In the genomic region with DNA sequence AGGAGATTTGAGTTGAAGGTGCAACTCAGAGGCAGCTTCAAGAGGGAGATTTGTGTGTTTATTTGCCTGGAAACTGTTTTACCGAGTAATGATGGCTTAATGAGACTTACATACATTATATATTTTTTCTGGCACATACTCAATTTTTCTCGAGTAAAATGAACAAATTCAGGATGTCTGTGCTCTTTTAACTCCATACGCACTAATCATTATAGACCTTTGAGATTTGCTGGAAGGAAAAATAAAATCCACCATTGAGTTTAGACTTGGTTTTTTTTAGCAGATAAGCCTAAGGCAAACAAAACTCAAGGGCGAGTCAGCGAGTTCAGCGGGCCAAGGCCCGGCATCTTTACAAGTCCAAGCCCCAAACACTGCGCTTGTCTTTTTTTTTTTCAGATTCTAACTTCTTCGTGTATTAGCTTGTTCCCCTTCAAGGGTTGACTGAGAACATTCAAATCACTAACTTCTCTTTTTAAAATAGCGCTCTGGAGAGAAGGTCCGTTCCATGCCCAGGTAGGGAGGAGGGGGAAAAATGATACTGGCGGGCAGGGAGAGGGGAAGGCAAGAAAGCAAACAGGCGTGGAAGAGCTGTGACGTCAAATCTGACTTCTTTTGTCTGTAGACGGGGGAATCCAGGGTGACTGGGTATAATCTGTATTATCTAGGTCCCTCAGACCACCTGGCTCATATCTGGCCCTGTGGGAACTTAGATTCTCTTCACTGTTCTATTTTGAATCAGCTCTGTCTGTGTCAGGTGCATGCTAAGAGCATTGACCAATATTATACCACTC, we compare ENCODE assay signal across 1 cellular context.
TF ChIP-seq lines count a peak whose summit lies in the region.

No MANE protein-coding gene starts in this region.

TF ChIP-seq in HepG2, 621 proteins besides CTCF, POLR2A, EP300 and RAD21 (continued from another document and continues in another):
- TF ChIP-seq, protein P1, sequence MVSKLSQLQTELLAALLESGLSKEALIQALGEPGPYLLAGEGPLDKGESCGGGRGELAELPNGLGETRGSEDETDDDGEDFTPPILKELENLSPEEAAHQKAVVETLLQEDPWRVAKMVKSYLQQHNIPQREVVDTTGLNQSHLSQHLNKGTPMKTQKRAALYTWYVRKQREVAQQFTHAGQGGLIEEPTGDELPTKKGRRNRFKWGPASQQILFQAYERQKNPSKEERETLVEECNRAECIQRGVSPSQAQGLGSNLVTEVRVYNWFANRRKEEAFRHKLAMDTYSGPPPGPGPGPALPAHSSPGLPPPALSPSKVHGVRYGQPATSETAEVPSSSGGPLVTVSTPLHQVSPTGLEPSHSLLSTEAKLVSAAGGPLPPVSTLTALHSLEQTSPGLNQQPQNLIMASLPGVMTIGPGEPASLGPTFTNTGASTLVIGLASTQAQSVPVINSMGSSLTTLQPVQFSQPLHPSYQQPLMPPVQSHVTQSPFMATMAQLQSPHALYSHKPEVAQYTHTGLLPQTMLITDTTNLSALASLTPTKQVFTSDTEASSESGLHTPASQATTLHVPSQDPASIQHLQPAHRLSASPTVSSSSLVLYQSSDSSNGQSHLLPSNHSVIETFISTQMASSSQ (IDR thresholded peaks at IDR 0.05; ENCODE audit: low read depth), result no peak
- TF ChIP-seq, protein P1 (CRISPR knock-in tag; IDR thresholded peaks at IDR 0.05; ENCODE audit: borderline replicate concordance), result peak; percentile 49; the same call in 1 of the 2 replicates
- TF ChIP-seq ZBTB42 (CRISPR knock-in tag; IDR thresholded peaks at IDR 0.05), result no peak
- no peak for TF ChIP-seq ZNF577 (CRISPR knock-in tag; IDR thresholded peaks at IDR 0.05; ENCODE audit: borderline replicate concordance, low read depth)
- TF ChIP-seq MIER2 (CRISPR knock-in tag; IDR thresholded peaks at IDR 0.05), result no peak
- peak; percentile 42 for TF ChIP-seq FOSL2 (CRISPR knock-in tag; IDR thresholded peaks at IDR 0.05)
- TF ChIP-seq, protein P2, sequence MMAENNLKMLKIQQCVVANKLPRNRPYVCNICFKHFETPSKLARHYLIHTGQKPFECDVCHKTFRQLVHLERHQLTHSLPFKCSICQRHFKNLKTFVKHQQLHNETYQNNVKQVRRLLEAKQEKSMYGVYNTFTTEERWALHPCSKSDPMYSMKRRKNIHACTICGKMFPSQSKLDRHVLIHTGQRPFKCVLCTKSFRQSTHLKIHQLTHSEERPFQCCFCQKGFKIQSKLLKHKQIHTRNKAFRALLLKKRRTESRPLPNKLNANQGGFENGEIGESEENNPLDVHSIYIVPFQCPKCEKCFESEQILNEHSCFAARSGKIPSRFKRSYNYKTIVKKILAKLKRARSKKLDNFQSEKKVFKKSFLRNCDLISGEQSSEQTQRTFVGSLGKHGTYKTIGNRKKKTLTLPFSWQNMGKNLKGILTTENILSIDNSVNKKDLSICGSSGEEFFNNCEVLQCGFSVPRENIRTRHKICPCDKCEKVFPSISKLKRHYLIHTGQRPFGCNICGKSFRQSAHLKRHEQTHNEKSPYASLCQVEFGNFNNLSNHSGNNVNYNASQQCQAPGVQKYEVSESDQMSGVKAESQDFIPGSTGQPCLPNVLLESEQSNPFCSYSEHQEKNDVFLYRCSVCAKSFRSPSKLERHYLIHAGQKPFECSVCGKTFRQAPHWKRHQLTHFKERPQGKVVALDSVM (CRISPR knock-in tag; IDR thresholded peaks at IDR 0.05), result no peak
- no peak for TF ChIP-seq TBL1XR1 (IDR thresholded peaks at IDR 0.05; ENCODE audit: borderline replicate concordance, low read length, partially characterized antibody)
- TF ChIP-seq, protein P3, sequence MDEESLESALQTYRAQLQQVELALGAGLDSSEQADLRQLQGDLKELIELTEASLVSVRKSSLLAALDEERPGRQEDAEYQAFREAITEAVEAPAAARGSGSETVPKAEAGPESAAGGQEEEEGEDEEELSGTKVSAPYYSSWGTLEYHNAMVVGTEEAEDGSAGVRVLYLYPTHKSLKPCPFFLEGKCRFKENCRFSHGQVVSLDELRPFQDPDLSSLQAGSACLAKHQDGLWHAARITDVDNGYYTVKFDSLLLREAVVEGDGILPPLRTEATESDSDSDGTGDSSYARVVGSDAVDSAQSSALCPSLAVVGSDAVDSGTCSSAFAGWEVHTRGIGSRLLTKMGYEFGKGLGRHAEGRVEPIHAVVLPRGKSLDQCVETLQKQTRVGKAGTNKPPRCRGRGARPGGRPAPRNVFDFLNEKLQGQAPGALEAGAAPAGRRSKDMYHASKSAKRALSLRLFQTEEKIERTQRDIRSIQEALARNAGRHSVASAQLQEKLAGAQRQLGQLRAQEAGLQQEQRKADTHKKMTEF (CRISPR knock-in tag; IDR thresholded peaks at IDR 0.05), result peak; percentile 59; the same call in 1 of the 2 replicates
- TF ChIP-seq ZNF362 (CRISPR knock-in tag; IDR thresholded peaks at IDR 0.05; ENCODE audit: borderline replicate concordance), result peak; percentile 99
- no peak for TF ChIP-seq ZNF24 (IDR thresholded peaks at IDR 0.05)
- TF ChIP-seq, protein P4, sequence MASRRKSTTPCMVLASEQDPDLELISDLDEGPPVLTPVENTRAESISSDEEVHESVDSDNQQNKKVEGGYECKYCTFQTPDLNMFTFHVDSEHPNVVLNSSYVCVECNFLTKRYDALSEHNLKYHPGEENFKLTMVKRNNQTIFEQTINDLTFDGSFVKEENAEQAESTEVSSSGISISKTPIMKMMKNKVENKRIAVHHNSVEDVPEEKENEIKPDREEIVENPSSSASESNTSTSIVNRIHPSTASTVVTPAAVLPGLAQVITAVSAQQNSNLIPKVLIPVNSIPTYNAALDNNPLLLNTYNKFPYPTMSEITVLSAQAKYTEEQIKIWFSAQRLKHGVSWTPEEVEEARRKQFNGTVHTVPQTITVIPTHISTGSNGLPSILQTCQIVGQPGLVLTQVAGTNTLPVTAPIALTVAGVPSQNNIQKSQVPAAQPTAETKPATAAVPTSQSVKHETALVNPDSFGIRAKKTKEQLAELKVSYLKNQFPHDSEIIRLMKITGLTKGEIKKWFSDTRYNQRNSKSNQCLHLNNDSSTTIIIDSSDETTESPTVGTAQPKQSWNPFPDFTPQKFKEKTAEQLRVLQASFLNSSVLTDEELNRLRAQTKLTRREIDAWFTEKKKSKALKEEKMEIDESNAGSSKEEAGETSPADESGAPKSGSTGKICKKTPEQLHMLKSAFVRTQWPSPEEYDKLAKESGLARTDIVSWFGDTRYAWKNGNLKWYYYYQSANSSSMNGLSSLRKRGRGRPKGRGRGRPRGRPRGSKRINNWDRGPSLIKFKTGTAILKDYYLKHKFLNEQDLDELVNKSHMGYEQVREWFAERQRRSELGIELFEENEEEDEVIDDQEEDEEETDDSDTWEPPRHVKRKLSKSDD (CRISPR knock-in tag; IDR thresholded peaks at IDR 0.05; ENCODE audit: low read depth), result no peak
- no peak for TF ChIP-seq ZUFSP (CRISPR knock-in tag; IDR thresholded peaks at IDR 0.05; ENCODE audit: borderline replicate concordance)
- no peak for TF ChIP-seq ZNF572 (CRISPR knock-in tag; IDR thresholded peaks at IDR 0.05)
- TF ChIP-seq HDAC6 (IDR thresholded peaks at IDR 0.05; ENCODE audit: low read depth, low read length), result no peak
- no peak for TF ChIP-seq ATF5 (CRISPR knock-in tag; IDR thresholded peaks at IDR 0.05; ENCODE audit: low read depth)
- TF ChIP-seq, protein P5, sequence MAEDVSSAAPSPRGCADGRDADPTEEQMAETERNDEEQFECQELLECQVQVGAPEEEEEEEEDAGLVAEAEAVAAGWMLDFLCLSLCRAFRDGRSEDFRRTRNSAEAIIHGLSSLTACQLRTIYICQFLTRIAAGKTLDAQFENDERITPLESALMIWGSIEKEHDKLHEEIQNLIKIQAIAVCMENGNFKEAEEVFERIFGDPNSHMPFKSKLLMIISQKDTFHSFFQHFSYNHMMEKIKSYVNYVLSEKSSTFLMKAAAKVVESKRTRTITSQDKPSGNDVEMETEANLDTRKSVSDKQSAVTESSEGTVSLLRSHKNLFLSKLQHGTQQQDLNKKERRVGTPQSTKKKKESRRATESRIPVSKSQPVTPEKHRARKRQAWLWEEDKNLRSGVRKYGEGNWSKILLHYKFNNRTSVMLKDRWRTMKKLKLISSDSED (CRISPR knock-in tag; IDR thresholded peaks at IDR 0.05), result no peak
- no peak for TF ChIP-seq SRSF1 (optimal IDR thresholded peaks at IDR 0.05; ENCODE audit: low read depth, low read length)
- no peak for TF ChIP-seq DMAP1 (CRISPR knock-in tag; IDR thresholded peaks at IDR 0.05)
- no peak for TF ChIP-seq PLRG1 (conservative IDR thresholded peaks at IDR 0.05)
- TF ChIP-seq, protein P6, sequence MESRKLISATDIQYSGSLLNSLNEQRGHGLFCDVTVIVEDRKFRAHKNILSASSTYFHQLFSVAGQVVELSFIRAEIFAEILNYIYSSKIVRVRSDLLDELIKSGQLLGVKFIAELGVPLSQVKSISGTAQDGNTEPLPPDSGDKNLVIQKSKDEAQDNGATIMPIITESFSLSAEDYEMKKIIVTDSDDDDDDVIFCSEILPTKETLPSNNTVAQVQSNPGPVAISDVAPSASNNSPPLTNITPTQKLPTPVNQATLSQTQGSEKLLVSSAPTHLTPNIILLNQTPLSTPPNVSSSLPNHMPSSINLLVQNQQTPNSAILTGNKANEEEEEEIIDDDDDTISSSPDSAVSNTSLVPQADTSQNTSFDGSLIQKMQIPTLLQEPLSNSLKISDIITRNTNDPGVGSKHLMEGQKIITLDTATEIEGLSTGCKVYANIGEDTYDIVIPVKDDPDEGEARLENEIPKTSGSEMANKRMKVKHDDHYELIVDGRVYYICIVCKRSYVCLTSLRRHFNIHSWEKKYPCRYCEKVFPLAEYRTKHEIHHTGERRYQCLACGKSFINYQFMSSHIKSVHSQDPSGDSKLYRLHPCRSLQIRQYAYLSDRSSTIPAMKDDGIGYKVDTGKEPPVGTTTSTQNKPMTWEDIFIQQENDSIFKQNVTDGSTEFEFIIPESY (CRISPR knock-in tag; IDR thresholded peaks at IDR 0.05), result no peak
- no peak for TF ChIP-seq ZNF761 (CRISPR knock-in tag; conservative IDR thresholded peaks at IDR 0.05)
- TF ChIP-seq GATA4 (IDR thresholded peaks at IDR 0.05; ENCODE audit: borderline replicate concordance, low read depth), result no peak
- no peak for TF ChIP-seq ZKSCAN1 (IDR thresholded peaks at IDR 0.05; ENCODE audit: low read length)
- TF ChIP-seq ZNF574 (CRISPR knock-in tag; IDR thresholded peaks at IDR 0.05), result 0 out of 2 replicates have a peak, but pooled peaks have one; percentile 23
- TF ChIP-seq SUZ12 (IDR thresholded peaks at IDR 0.05; ENCODE audit: low read depth, low read length), result no peak
- no peak for TF ChIP-seq ZNF768 (CRISPR knock-in tag; IDR thresholded peaks at IDR 0.05)
- TF ChIP-seq NR2C2 (CRISPR knock-in tag; IDR thresholded peaks at IDR 0.05; ENCODE audit: borderline replicate concordance), result no peak
- peak; percentile 37 for TF ChIP-seq HDAC1 (CRISPR knock-in tag; IDR thresholded peaks at IDR 0.05)
- TF ChIP-seq ZNF263 (CRISPR knock-in tag; IDR thresholded peaks at IDR 0.05), result no peak
